Comparison of ENCODE assay signal across 1 cellular context in the genomic region with DNA sequence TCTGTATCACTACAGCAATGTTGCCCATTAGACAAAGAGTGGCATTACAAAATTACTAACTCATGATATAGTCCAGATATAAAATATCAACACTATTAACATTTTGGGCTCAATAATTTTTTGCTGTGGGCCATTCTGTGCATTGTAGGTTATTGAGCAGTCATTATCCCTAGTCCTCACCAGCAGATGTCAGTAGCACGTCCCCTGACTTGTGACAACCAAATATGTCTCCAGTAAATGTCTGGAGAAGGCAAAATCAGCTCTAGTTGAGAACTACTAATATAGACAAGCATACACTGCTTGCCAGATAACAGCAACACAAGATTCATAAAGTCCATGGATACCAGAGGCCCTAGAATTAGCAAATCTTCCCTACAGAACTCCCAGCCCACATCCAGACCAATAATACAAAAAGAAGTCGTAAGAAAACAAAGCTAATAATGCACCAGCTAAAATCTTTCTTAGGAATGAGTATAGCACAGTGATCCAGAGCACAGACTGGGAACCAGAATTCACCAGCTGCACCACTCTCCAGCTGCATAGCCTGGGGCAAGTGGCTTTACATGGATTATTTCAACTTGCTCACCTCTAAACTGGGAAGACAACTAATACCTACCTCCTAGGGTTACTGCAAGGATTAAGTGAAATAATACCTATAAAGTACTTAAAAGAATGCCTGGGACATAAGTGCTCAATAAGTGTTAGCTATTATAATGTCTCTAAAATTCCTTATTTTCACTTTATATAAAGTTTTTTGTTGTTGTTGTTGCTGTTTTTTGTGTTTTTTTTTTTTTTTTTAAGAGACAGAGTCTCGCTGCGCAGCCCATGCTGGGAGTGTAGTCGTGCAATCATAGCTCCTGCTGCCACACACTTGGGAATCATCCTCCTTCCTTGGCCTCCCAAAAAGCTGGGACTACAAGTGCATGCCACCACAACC.
TF ChIP-seq lines count a peak whose summit lies in the region.

No MANE protein-coding gene starts in this region.

TF ChIP-seq in GM23338, 12 proteins besides CTCF, POLR2A, EP300 and RAD21 (continued from another document):
- TF ChIP-seq CREB1 (CRISPR knock-in tag; IDR thresholded peaks at IDR 0.05; ENCODE audit: low read depth) = no peak
- TF ChIP-seq ZNF114 (CRISPR knock-in tag; IDR thresholded peaks at IDR 0.05) = no peak
- TF ChIP-seq STAT1 (IDR thresholded peaks at IDR 0.05; ENCODE audit: unreplicated experiment) = no peak
- TF ChIP-seq, protein P1, sequence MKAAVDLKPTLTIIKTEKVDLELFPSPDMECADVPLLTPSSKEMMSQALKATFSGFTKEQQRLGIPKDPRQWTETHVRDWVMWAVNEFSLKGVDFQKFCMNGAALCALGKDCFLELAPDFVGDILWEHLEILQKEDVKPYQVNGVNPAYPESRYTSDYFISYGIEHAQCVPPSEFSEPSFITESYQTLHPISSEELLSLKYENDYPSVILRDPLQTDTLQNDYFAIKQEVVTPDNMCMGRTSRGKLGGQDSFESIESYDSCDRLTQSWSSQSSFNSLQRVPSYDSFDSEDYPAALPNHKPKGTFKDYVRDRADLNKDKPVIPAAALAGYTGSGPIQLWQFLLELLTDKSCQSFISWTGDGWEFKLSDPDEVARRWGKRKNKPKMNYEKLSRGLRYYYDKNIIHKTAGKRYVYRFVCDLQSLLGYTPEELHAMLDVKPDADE (IDR thresholded peaks at IDR 0.05) = no peak
- no peak for TF ChIP-seq NANOG (IDR thresholded peaks at IDR 0.05; ENCODE audit: borderline replicate concordance)
- no peak for TF ChIP-seq EZH2 (IDR thresholded peaks at IDR 0.05; ENCODE audit: low read depth, unreplicated experiment)
- TF ChIP-seq POLR2AphosphoS5 (IDR thresholded peaks at IDR 0.05; ENCODE audit: low read depth) = no peak
